8 cellular contexts compared by ENCODE assay signal in genomic region chr11:13463779-13464290, GRCh38. TPM values are rescaled to one million over a fixed set of nuclear protein-coding genes. Genes with fewer than 3 reads are reported as not detected.
DNase-seq lines count a peak whose midpoint lies in the region; ATAC-seq and TF ChIP-seq lines count a peak whose summit lies in the region.

No MANE protein-coding gene starts in this region.

- intact Hi-C loops in testis (cut with DNase I; ENCODE audit: low total_unique reads): no loop called here

- H3K36me3 ChIP-seq in testis (ENCODE audit: low read depth, missing control alignments): no peaks in the 10 kb centered on the region

- no peak for TF ChIP-seq POLR2A in testis (IDR thresholded peaks at IDR 0.05)

- POLR2A ChIA-PET in WTC11 (lab: Charles Lee): interaction anchor here (1.0 to 2.1 kb wide), 2 partner anchors 110 to 203 kb away, joined by 3 to 5 read pairs; no protein-coding TSS in a partner anchor

- H3K4me1 Mint-ChIP-seq in activated naive CD4-positive, alpha-beta T cell treated with anti-CD3 and anti-CD28 coated beads, Interleukin-2, amount 10 ng/mL, durations not matched to agents 7 days and 5 days: peaks cover 39% of the 10 kb centered on the region
- peaks cover 24% of the 10 kb centered on the region for H3K4me1 Mint-ChIP-seq in WTC11

- DNase-seq in activated naive CD4-positive, alpha-beta T cell treated with anti-CD3 and anti-CD28 coated beads, Interleukin-2, amount 10 ng/mL, durations not matched to agents 7 days and 5 days: no peak
- DNase-seq in activated naive CD4-positive, alpha-beta T cell (lab: John Stamatoyannopoulos, UW): no peak
- DNase-seq in WTC11 (ENCODE audit: low spot score) (no peak), testis (no peak), NCI-H1694 (lab: John Stamatoyannopoulos, UW) (no peak), RPMI8226 (no peak)
- DNase-seq in stimulated activated naive CD4-positive, alpha-beta T cell (lab: John Stamatoyannopoulos, UW): no peak

- CTCF ChIA-PET in activated naive CD4-positive, alpha-beta T cell treated with anti-CD3 and anti-CD28 coated beads, Interleukin-2, amount 10 ng/mL, durations not matched to agents 7 days and 5 days (lab: Charles Lee): interaction anchor here (1.0 to 2.1 kb wide), 4 partner anchors 23 to 254 kb away, joined by 3 to 7 read pairs (median 4); no protein-coding TSS in a partner anchor
- CTCF ChIA-PET in WTC11 (lab: Charles Lee): interaction anchor here (1.0 to 1.8 kb wide), 10 partner anchors 8 to 254 kb away, joined by 3 to 9 read pairs (median 4); no protein-coding TSS in a partner anchor

- H3K4me1 ChIP-seq in testis: peaks cover 6% of the 10 kb centered on the region

- no peaks in the 10 kb centered on the region for H3K9me3 Mint-ChIP-seq in activated naive CD4-positive, alpha-beta T cell treated with anti-CD3 and anti-CD28 coated beads, Interleukin-2, amount 10 ng/mL, durations not matched to agents 7 days and 5 days
- no peaks in the 10 kb centered on the region for H3K9me3 Mint-ChIP-seq in WTC11

- H3K27me3 ChIP-seq in testis: no peaks in the 10 kb centered on the region

- peak overlapping the region; percentile 98 for H3K27ac Mint-ChIP-seq in activated naive CD4-positive, alpha-beta T cell treated with anti-CD3 and anti-CD28 coated beads, Interleukin-2, amount 10 ng/mL, durations not matched to agents 7 days and 5 days
- H3K27ac Mint-ChIP-seq in WTC11: no peak overlapping the region

- ATAC-seq in WTC11: no peak

- WGBS in testis, 2 donors: 23 to 25% methylated on average over 12 of the region's 12 CpGs

- peaks cover 13% of the 10 kb centered on the region for H3K27me3 Mint-ChIP-seq in activated naive CD4-positive, alpha-beta T cell treated with anti-CD3 and anti-CD28 coated beads, Interleukin-2, amount 10 ng/mL, durations not matched to agents 7 days and 5 days
- H3K27me3 Mint-ChIP-seq in WTC11 (ENCODE audit: low read depth): no peaks in the 10 kb centered on the region; the same call in none of the 2 replicates

- H3K4me3 ChIP-seq in iPS-18c (ENCODE audit: insufficient read depth, low read depth, low read length) (peak overlapping the region; percentile 89), testis (peak overlapping the region; percentile 80 to 94)

- TF ChIP-seq CTCF in WTC11 (IDR thresholded peaks at IDR 0.05): no peak
- TF ChIP-seq CTCF in testis (IDR thresholded peaks at IDR 0.05): no peak

- peak overlapping the region; percentile 81 to 87 for H3K27ac ChIP-seq in testis

- H3K36me3 Mint-ChIP-seq in activated naive CD4-positive, alpha-beta T cell treated with anti-CD3 and anti-CD28 coated beads, Interleukin-2, amount 10 ng/mL, durations not matched to agents 7 days and 5 days: peaks cover 12% of the 10 kb centered on the region
- H3K36me3 Mint-ChIP-seq in WTC11: no peaks in the 10 kb centered on the region

- no peaks in the 10 kb centered on the region for H3K9me3 ChIP-seq in iPS-18c (ENCODE audit: control insufficient read depth, insufficient read depth, low read length)
- H3K9me3 ChIP-seq in testis: no peaks in the 10 kb centered on the region

- H3K4me3 Mint-ChIP-seq in activated naive CD4-positive, alpha-beta T cell treated with anti-CD3 and anti-CD28 coated beads, Interleukin-2, amount 10 ng/mL, durations not matched to agents 7 days and 5 days: peak overlapping the region; percentile 98
- H3K4me3 Mint-ChIP-seq in WTC11: peak overlapping the region; percentile 99

TF ChIP-seq in WTC11, 78 proteins besides CTCF, POLR2A, EP300 and RAD21:
- TF ChIP-seq ARID4B (CRISPR knock-in tag; IDR thresholded peaks at IDR 0.05; ENCODE audit: borderline replicate concordance) (no peak), MAX (CRISPR knock-in tag; IDR thresholded peaks at IDR 0.05) (0 out of 2 replicates have a peak, but pooled peaks have one; percentile 12), RELA (CRISPR knock-in tag; IDR thresholded peaks at IDR 0.05; ENCODE audit: borderline replicate concordance) (no peak)

RNA-seq across cellular contexts. Expression of gene BTBD10, which starts 0.8 kb away (rescaled TPM):
- total RNA-seq in WTC11 (2021): 18.4 to 19.4 TPM (median 18.6 TPM) in 3 replicates
- total RNA-seq in testis: 10 to 100 TPM; 47.0 to 69.4 TPM
- polyA plus RNA-seq in testis (ENCODE audit: insufficient read depth, low read depth, low replicate concordance): 81.7 TPM

RNA-seq across cellular contexts. Expression of gene PTH, which starts 32.0 kb away (rescaled TPM):
- total RNA-seq in WTC11 (2021) (not detected in 3 replicates), testis (not detected)
- polyA plus RNA-seq in testis (ENCODE audit: insufficient read depth, low read depth, low replicate concordance): not detected
